Comparison of ENCODE assay signal across 1 cellular context in genomic region chr7:12747687-12748306, GRCh38.
TF ChIP-seq lines count a peak whose summit lies in the region.

No MANE protein-coding gene starts in this region.

TF ChIP-seq in K562, 482 proteins besides CTCF, POLR2A, EP300 and RAD21 (continued from another document and continues in another):
- TF ChIP-seq ZBTB34 (CRISPR knock-in tag; IDR thresholded peaks at IDR 0.05) (no peak), POLR2B (IDR thresholded peaks at IDR 0.05; ENCODE audit: low read depth, partially characterized antibody) (peak; percentile 24), NR4A1 (CRISPR knock-in tag; IDR thresholded peaks at IDR 0.05) (no peak), NR4A1 (tag; IDR thresholded peaks at IDR 0.05) (peak; percentile 59; the same call in 1 of the 2 replicates), ZNF436 (CRISPR knock-in tag; IDR thresholded peaks at IDR 0.05) (no peak), TAL1 (IDR thresholded peaks at IDR 0.05) (no peak), NRF1 (conservative IDR thresholded peaks at IDR 0.05 in 1 of 2, IDR thresholded peaks at IDR 0.05 in 1 of 2) (peak; percentile 47 to 49; a peak in 3 of 4 replicates), PML (IDR thresholded peaks at IDR 0.05; ENCODE audit: low read length) (no peak; the same call in 1 of the 2 replicates), SMARCE1 (IDR thresholded peaks at IDR 0.05) (0 out of 2 replicates have a peak, but pooled peaks have one; percentile 22), NR2C2 (CRISPR knock-in tag; IDR thresholded peaks at IDR 0.05) (no peak), NR2C2 (tag; IDR thresholded peaks at IDR 0.05) (peak; percentile 80; the same call in 1 of the 2 replicates), ZNF12 (CRISPR knock-in tag; IDR thresholded peaks at IDR 0.05) (no peak), SNRNP70 (optimal IDR thresholded peaks at IDR 0.05; ENCODE audit: low read depth, low read length) (no peak), ZBTB12 (CRISPR knock-in tag; IDR thresholded peaks at IDR 0.05) (no peak), SMAD4 (CRISPR knock-in tag; conservative IDR thresholded peaks at IDR 0.05) (peak; percentile 51; the same call in 1 of the 2 replicates), ESRRB (CRISPR knock-in tag; IDR thresholded peaks at IDR 0.05; ENCODE audit: borderline replicate concordance) (no peak), ELF1 (tag; IDR thresholded peaks at IDR 0.05) (peak; percentile 29; the same call in 1 of the 2 replicates), LARP7 (IDR thresholded peaks at IDR 0.05) (no peak), TAF7 (tag; IDR thresholded peaks at IDR 0.05) (peak; percentile 41; the same call in 1 of the 2 replicates), THRA (IDR thresholded peaks at IDR 0.05) (no peak), PTRF (tag; IDR thresholded peaks at IDR 0.05) (no peak), MTA3 (IDR thresholded peaks at IDR 0.05; ENCODE audit: borderline replicate concordance) (0 out of 2 replicates have a peak, but pooled peaks have one; percentile 59), CREB5 (CRISPR knock-in tag; IDR thresholded peaks at IDR 0.05) (no peak), ZFP30 (CRISPR knock-in tag; IDR thresholded peaks at IDR 0.05; ENCODE audit: borderline replicate concordance) (no peak), CHD2 (IDR thresholded peaks at IDR 0.05; ENCODE audit: low read depth, low read length) (no peak), NCOA2 (IDR thresholded peaks at IDR 0.05; ENCODE audit: partially characterized antibody in 2 of 2) (no peak), TAF9B (IDR thresholded peaks at IDR 0.05; ENCODE audit: partially characterized antibody) (no peak), SNAPC5 (CRISPR knock-in tag; IDR thresholded peaks at IDR 0.05) (no peak), SOX6 (IDR thresholded peaks at IDR 0.05) (0 out of 2 replicates have a peak, but pooled peaks have one; percentile 20), MAZ (CRISPR knock-in tag; conservative IDR thresholded peaks at IDR 0.05 in 1 of 2, IDR thresholded peaks at IDR 0.05 in 1 of 2) (peak in 1 of 2 experiments; percentile 40; a peak in 2 of 4 replicates), TFE3 (CRISPR knock-in tag; IDR thresholded peaks at IDR 0.05) (no peak), U2AF2 (optimal IDR thresholded peaks at IDR 0.05; ENCODE audit: low read depth, low read length) (no peak), TRIM25 (IDR thresholded peaks at IDR 0.05; ENCODE audit: borderline replicate concordance) (no peak), STAT5A (IDR thresholded peaks at IDR 0.05; ENCODE audit: borderline replicate concordance, low read length) (peak; percentile 100), RREB1 (CRISPR knock-in tag; IDR thresholded peaks at IDR 0.05) (no peak), ETS2 (tag; IDR thresholded peaks at IDR 0.05; ENCODE audit: borderline replicate concordance, poor library complexity, severe bottlenecking) (no peak), FOXO4 (CRISPR knock-in tag; IDR thresholded peaks at IDR 0.05) (no peak), TEAD4 (IDR thresholded peaks at IDR 0.05; ENCODE audit: low read length) (peak; percentile 53; the same call in 1 of the 2 replicates), TEAD4 (CRISPR knock-in tag; IDR thresholded peaks at IDR 0.05; ENCODE audit: borderline replicate concordance) (no peak), GTF3C2 (IDR thresholded peaks at IDR 0.05; ENCODE audit: borderline replicate concordance, extremely low read depth, insufficient read length) (no peak), FOXJ2 (tag; IDR thresholded peaks at IDR 0.05) (no peak), ZNF655 (CRISPR knock-in tag; IDR thresholded peaks at IDR 0.05) (no peak)
